Comparison of ENCODE assay signal across 8 cellular contexts in the genomic region with DNA sequence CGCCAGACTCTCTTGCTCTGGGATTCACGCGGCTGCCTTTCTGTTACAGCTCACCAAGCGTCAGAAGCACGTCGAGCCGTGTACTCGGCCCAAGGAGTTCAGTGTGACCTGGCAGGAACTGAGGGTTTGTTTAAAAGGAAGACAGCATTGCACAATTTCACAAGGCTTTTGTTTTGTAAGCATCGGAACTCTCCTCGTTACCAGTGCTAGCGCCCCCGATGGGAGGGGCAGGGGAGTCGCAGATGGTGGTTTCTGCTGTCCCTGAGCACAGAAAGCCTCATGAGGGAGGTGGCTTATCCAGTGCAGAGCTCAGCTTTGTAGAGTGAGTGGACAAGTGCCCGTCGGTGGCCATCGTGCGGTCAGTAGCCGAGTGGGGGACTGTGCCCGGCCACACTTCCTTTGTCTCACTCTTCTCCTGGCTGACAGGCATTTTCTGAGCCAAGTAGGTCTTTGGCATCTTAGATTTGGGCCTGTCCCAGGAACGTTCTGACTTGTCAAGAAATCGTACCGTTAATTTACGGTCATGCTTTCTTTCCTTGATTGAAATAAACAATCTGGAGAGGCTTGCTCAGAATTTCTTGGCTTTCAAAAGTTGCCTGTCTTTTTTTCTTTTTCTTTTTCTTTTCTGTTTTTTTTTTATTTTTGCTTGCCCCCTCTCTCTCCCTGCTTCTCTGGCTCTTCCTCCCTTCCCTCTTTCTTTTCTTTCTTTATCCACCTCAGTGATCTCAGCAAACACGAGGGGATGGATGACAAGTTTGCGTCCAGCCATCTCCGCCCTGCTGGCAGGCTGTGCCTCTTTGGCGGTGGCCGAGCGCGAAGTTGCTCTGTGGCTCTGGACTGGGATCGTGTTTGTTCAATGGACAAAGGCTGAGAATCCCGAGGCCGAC. TPM values are rescaled to one million over a fixed set of nuclear protein-coding genes. Genes with fewer than 3 reads are reported as not detected.
DNase-seq lines count a peak whose midpoint lies in the region; ATAC-seq and TF ChIP-seq lines count a peak whose summit lies in the region.

No MANE protein-coding gene starts in this region.

- peak overlapping the region; percentile 83 to 95 (median 92) for H3K27ac Mint-ChIP-seq in naive B cell

- 20% methylated on average over 26 of the region's 33 CpGs for WGBS in esophagus muscularis mucosa

- ATAC-seq in naive B cell (ENCODE audit: low read depth in 2 of 2) (peak; percentile 46 to 54), HG02588 (IDR thresholded peaks at IDR 0.05; ENCODE audit: unreplicated experiment) (no peak), HG02840 (IDR thresholded peaks at IDR 0.05; ENCODE audit: low FRiP score, unreplicated experiment) (no peak)

- H3K36me3 Mint-ChIP-seq in naive B cell = peaks cover 0 to 8% of the 10 kb centered on the region in 2 donors

- TF ChIP-seq POLR2A in esophagus muscularis mucosa (IDR thresholded peaks at IDR 0.05; ENCODE audit: low read depth) = no peak

- peak overlapping the region; percentile 34 to 46 (median 40) for H3K4me3 ChIP-seq in esophagus muscularis mucosa

- intact Hi-C loops in esophagus muscularis mucosa (cut with DNase I) = no loop called here

- no peak for DNase-seq in GM13977 (ENCODE audit: low spot score)
- DNase-seq in SIG-M5 (lab: John Stamatoyannopoulos, UW) = peak; percentile 88
- peak; percentile 94 for DNase-seq in esophagus muscularis mucosa (ENCODE audit: extremely low spot score)
- DNase-seq in naive B cell = peak; percentile 28
- DNase-seq in GOT3 (lab: John Stamatoyannopoulos, UW) = no peak
- no peak for DNase-seq in DMS53 (lab: John Stamatoyannopoulos, UW)

- H3K9me3 ChIP-seq in esophagus muscularis mucosa = no peaks in the 10 kb centered on the region

- TF ChIP-seq CTCF in GM13977 (IDR thresholded peaks at IDR 0.05; ENCODE audit: extremely low read depth, insufficient read depth, missing control alignments) (peak; percentile 4), esophagus muscularis mucosa (IDR thresholded peaks at IDR 0.05) (peak; percentile 53 to 61 (median 54))

- H3K4me1 Mint-ChIP-seq in naive B cell = peaks cover 51 to 60% (median 53%) of the 10 kb centered on the region in 3 donors

- H3K36me3 ChIP-seq in esophagus muscularis mucosa = peaks cover 0 to 8% (median 0%) of the 10 kb centered on the region in 4 donors

- TF ChIP-seq EP300 in esophagus muscularis mucosa (IDR thresholded peaks at IDR 0.05) = peak; percentile 86

- H3K4me1 ChIP-seq in esophagus muscularis mucosa = peaks cover 60 to 100% (median 96%) of the 10 kb centered on the region in 4 donors

- no peaks in the 10 kb centered on the region for H3K27me3 ChIP-seq in esophagus muscularis mucosa

- H3K4me3 Mint-ChIP-seq in naive B cell = peak overlapping the region; percentile 10 to 83 (median 72)

- in situ Hi-C loops in GM13977 (cut with MboI; ENCODE audit: low pct_unique_long_range_greater_than_20kb, low sequenced_read_pairs, unreplicated experiment) = no loop called here

- H3K27ac ChIP-seq in esophagus muscularis mucosa (replicated peaks in 1 of 4) = peak overlapping the region; percentile 87 to 91 (median 89)

- no peaks in the 10 kb centered on the region for H3K9me3 Mint-ChIP-seq in naive B cell

- H3K27me3 Mint-ChIP-seq in naive B cell = no peaks in the 10 kb centered on the region

RNA-seq across cellular contexts. Expression of a gene that starts 7.7 kb away (rescaled TPM):
- 10 to 100 TPM; 26.0 to 51.2 (median 34.2) TPM for total RNA-seq in esophagus muscularis mucosa
- 10 to 100 TPM; 17.9 to 94.1 (median 50.8) TPM for polyA plus RNA-seq in naive B cell (ENCODE audit: low read depth in 6 of 6)

Comparison
In these comparisons a context has a peak if more than half of its experiments do, and no peak if none do; other contexts are left out.
1. DNase-seq: peak in SIG-M5 (single experiment), esophagus muscularis mucosa (single experiment) and naive B cell (single experiment); none in GM13977 (single experiment), GOT3 (single experiment) and DMS53 (single experiment).
2. ATAC-seq: peak in naive B cell (2 of 2); none in HG02588 (single experiment) and HG02840 (single experiment).